In genomic region chr7:16611711-16612110, GRCh38 we compare ENCODE assay signal across 1 cellular context.
TF ChIP-seq lines count a peak whose summit lies in the region.

No MANE protein-coding gene starts in this region.

TF ChIP-seq in endothelial cell of umbilical vein, 7 proteins besides CTCF, POLR2A, EP300 and RAD21:
- TF ChIP-seq POLR2AphosphoS5 (IDR thresholded peaks at IDR 0.05; ENCODE audit: insufficient read depth, low read depth, low read length), result no peak
- TF ChIP-seq FOS (IDR thresholded peaks at IDR 0.05; ENCODE audit: borderline replicate concordance, insufficient read depth, low read length), result no peak
- TF ChIP-seq MYC (IDR thresholded peaks at IDR 0.05; ENCODE audit: low read depth, low read length), result no peak
- TF ChIP-seq MAX (IDR thresholded peaks at IDR 0.05; ENCODE audit: insufficient read depth, insufficient read length), result no peak
- TF ChIP-seq EZH2 (IDR thresholded peaks at IDR 0.05; ENCODE audit: borderline replicate concordance, low read depth, low read length, severe bottlenecking), result no peak
- TF ChIP-seq JUN (IDR thresholded peaks at IDR 0.05; ENCODE audit: borderline replicate concordance, insufficient read depth, insufficient read length, low read depth), result no peak
- TF ChIP-seq GATA2 (IDR thresholded peaks at IDR 0.05; ENCODE audit: insufficient read depth, insufficient read length, low read depth, low read length), result no peak
TF ChIP-seq in endothelial cell of umbilical vein: peak in this region for 0.
